ENCODE assay signal across 8 cellular contexts in genomic region chr2:85600951-85601770, GRCh38. TPM values are rescaled to one million over a fixed set of nuclear protein-coding genes. Genes with fewer than 3 reads are reported as not detected.
A peak's percentile ranks its signal among the peaks of the same experiment; 100 is the strongest.
DNase-seq lines count a peak whose midpoint lies in the region; ATAC-seq lines count a peak whose summit lies in the region.

No MANE protein-coding gene starts in this region.

- DNase-seq in H7 (peak; percentile 17), right cardiac atrium (peak in 1 of 3 donors; percentile 35), skeletal muscle cell (ENCODE audit: low read depth) (no peak), UCSD-AML1 (lab: John Stamatoyannopoulos, UW; ENCODE audit: unreplicated experiment) (no peak), OCI-M2 (lab: John Stamatoyannopoulos, UW; ENCODE audit: unreplicated experiment) (no peak)
- no peak for DNase-seq in activated CD4-positive, CD25-positive, alpha-beta regulatory T cell treated with anti-CD3 and anti-CD28 coated beads, Interleukin-2, amount 50 U/mL, for 72 hours

- peaks cover 18% of the 10 kb centered on the region for H3K4me1 Mint-ChIP-seq in activated T-helper 17 cell treated with anti-CD3 and anti-CD28 coated beads, Interleukin-2, amount 50 U/mL, for 72 hours

- H3K4me3 Mint-ChIP-seq in activated T-helper 17 cell treated with anti-CD3 and anti-CD28 coated beads, Interleukin-2, amount 50 U/mL, for 72 hours = peak overlapping the region; percentile 78

- intact Hi-C loops in right cardiac atrium (cut with DNase I) = loop anchor here in 2 of 4 donors (5.0 kb wide), 1 partner anchor 39 kb away; the partner anchor contains the start of gene GGCX (in 2 of the 2)

- H3K9me3 Mint-ChIP-seq in activated T-helper 17 cell treated with anti-CD3 and anti-CD28 coated beads, Interleukin-2, amount 50 U/mL, for 72 hours = no peaks in the 10 kb centered on the region

- H3K9me3 ChIP-seq in right cardiac atrium (ENCODE audit: control insufficient read depth, low read length) = no peaks in the 10 kb centered on the region

- H3K27me3 Mint-ChIP-seq in activated T-helper 17 cell treated with anti-CD3 and anti-CD28 coated beads, Interleukin-2, amount 50 U/mL, for 72 hours = no peaks in the 10 kb centered on the region

- H3K4me1 ChIP-seq in right cardiac atrium (ENCODE audit: control insufficient read depth, insufficient read depth, low read length) = peaks cover 15% of the 10 kb centered on the region

- no peak overlapping the region; the same call in 1 of the 2 replicates for H3K4me3 ChIP-seq in H7 (ENCODE audit: insufficient read depth, low read depth, low read length)
- H3K4me3 ChIP-seq in right cardiac atrium (ENCODE audit: low read length) = peak overlapping the region; percentile 88
- H3K4me3 ChIP-seq in skeletal muscle cell (ENCODE audit: low read depth, low read length) = peak overlapping the region; percentile 64

- H3K27me3 ChIP-seq in H7 (ENCODE audit: control insufficient read depth, insufficient read depth, low read length) (no peaks in the 10 kb centered on the region), right cardiac atrium (ENCODE audit: control insufficient read depth, insufficient read depth) (no peaks in the 10 kb centered on the region)

- H3K27ac Mint-ChIP-seq in activated T-helper 17 cell treated with anti-CD3 and anti-CD28 coated beads, Interleukin-2, amount 50 U/mL, for 72 hours = peak overlapping the region; percentile 64

- H3K36me3 ChIP-seq in H7 (replicated peaks; ENCODE audit: control insufficient read depth, insufficient read depth, low read length) = peaks cover 7% of the 10 kb centered on the region

- 72% methylated on average over 6 of the region's 6 CpGs for WGBS in right cardiac atrium

- no peak for ATAC-seq in activated T-helper 17 cell treated with anti-CD3 and anti-CD28 coated beads, Interleukin-2, amount 50 U/mL, for 72 hours (replicated peaks)
- ATAC-seq in right cardiac atrium (no peak), GM21619 (IDR thresholded peaks at IDR 0.05; ENCODE audit: unreplicated experiment) (no peak)

- H3K27ac ChIP-seq in right cardiac atrium (ENCODE audit: low read length) = peak overlapping the region; percentile 61

- peaks cover 34% of the 10 kb centered on the region for H3K36me3 Mint-ChIP-seq in activated T-helper 17 cell treated with anti-CD3 and anti-CD28 coated beads, Interleukin-2, amount 50 U/mL, for 72 hours (ENCODE audit: low read depth)

RNA-seq across cellular contexts. Expression of gene TMEM150A, which starts 1.3 kb away (rescaled TPM):
- total RNA-seq in H7 (2014; rRNA removed; shearing (Covaris generic)) = 15.7 and 17.9 TPM in 2 replicates
- 1 to 10 TPM; 3.3 to 3.7 TPM for total RNA-seq in activated T-helper 17 cell treated with anti-CD3 and anti-CD28 coated beads, Interleukin-2, amount 50 U/mL, for 72 hours
- 10 to 100 TPM; 14.5 to 17.5 (median 16.5) TPM for total RNA-seq in right cardiac atrium
- 19.0 TPM for polyA plus RNA-seq in right cardiac atrium

RNA-seq across cellular contexts. Expression of gene RNF181, which starts 5.6 kb away (rescaled TPM):
- 159 and 201 TPM in 2 replicates for total RNA-seq in H7 (2014; rRNA removed; shearing (Covaris generic))
- 100 to 1,000 TPM; 116 to 156 TPM for total RNA-seq in activated T-helper 17 cell treated with anti-CD3 and anti-CD28 coated beads, Interleukin-2, amount 50 U/mL, for 72 hours
- total RNA-seq in right cardiac atrium = 100 to 1,000 TPM in 2 of 4 donors, 10 to 100 TPM in 2; 96.1 to 111 (median 102) TPM
- 169 TPM for polyA plus RNA-seq in right cardiac atrium

RNA-seq across cellular contexts. Expression of gene C2orf68, which starts 10.7 kb away (rescaled TPM):
- 69.8 and 84.4 TPM in 2 replicates for total RNA-seq in H7 (2014; rRNA removed; shearing (Covaris generic))
- 10 to 100 TPM; 21.6 to 32.5 TPM for total RNA-seq in activated T-helper 17 cell treated with anti-CD3 and anti-CD28 coated beads, Interleukin-2, amount 50 U/mL, for 72 hours
- 10 to 100 TPM; 25.0 to 31.9 (median 27.9) TPM for total RNA-seq in right cardiac atrium
- 28.1 TPM for polyA plus RNA-seq in right cardiac atrium

RNA-seq across cellular contexts. Expression of gene USP39, which starts 14.8 kb away (rescaled TPM):
- 98.6 and 103 TPM in 2 replicates for total RNA-seq in H7 (2014; rRNA removed; shearing (Covaris generic))
- 10 to 100 TPM; 48.8 to 79.2 TPM for total RNA-seq in activated T-helper 17 cell treated with anti-CD3 and anti-CD28 coated beads, Interleukin-2, amount 50 U/mL, for 72 hours
- 10 to 100 TPM; 30.8 to 33.1 (median 32.0) TPM for total RNA-seq in right cardiac atrium
- polyA plus RNA-seq in right cardiac atrium = 29.6 TPM

RNA-seq across cellular contexts. Expression of gene VAMP5, which starts 16.9 kb away (rescaled TPM):
- total RNA-seq in H7 (2014; rRNA removed; shearing (Covaris generic)) = 1.00 and 1.4 TPM in 2 replicates
- total RNA-seq in activated T-helper 17 cell treated with anti-CD3 and anti-CD28 coated beads, Interleukin-2, amount 50 U/mL, for 72 hours = 10 to 100 TPM; 36.8 to 51.2 TPM
- total RNA-seq in right cardiac atrium = 100 to 1,000 TPM in 1 of 4 donors, 10 to 100 TPM in 3; 79.1 to 113 (median 81.1) TPM
- polyA plus RNA-seq in right cardiac atrium = 127 TPM
